ENCODE assay signal across 1 cellular context in the genomic region with DNA sequence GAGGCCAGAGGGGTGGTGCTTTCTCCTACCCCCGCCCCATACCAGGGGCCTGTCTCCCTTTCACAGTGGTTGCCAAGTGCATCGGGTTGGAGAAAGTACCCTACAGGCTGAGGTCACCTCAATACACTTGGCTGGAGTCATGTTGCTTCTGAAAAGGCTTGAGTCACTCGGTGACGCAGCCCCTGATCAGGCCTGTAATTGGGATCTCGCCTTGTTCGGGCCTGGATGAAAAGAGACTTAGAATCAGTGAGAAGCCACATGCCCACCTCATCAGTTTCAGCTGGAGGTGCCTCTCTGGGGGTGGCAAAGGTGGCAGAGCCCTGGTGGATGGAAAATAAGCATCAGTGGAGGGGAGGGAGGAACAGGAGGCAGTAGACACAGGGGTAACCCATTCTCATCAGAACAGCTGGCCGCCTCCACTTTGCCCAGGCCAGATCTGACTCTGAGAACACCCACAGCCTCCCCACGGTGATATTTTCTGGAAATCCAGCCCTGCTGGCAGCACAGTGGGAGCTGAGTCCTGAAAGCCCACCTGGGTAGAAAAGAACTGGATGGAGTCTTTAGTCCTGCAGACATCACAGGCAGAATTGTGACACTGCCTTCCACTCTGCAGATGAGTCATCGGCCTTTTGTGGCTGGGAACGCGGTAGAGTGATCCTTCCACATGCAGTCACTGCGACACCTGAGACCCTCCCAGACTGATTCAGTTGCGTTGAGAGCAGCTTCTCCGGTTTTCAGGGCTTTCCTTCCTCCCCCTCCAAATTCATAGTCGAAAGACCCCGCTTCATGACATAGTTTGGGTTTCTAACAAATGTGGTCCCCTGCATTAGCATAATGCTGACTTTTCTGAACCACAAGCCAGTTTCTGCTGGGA.
A peak's percentile ranks its signal among the peaks of the same experiment; 100 is the strongest.
TF ChIP-seq lines count a peak whose summit lies in the region.

No MANE protein-coding gene starts in this region.

TF ChIP-seq in endothelial cell of umbilical vein, 7 proteins besides CTCF, POLR2A, EP300 and RAD21 (continued from another document):
- no peak for TF ChIP-seq MYC (IDR thresholded peaks at IDR 0.05; ENCODE audit: low read depth, low read length)
- no peak for TF ChIP-seq POLR2AphosphoS5 (IDR thresholded peaks at IDR 0.05; ENCODE audit: insufficient read depth, low read depth, low read length)
- TF ChIP-seq GATA2 (IDR thresholded peaks at IDR 0.05; ENCODE audit: insufficient read depth, insufficient read length, low read depth, low read length): no peak
- TF ChIP-seq FOS (IDR thresholded peaks at IDR 0.05; ENCODE audit: borderline replicate concordance, insufficient read depth, low read length): peak; percentile 84
- no peak for TF ChIP-seq EZH2 (IDR thresholded peaks at IDR 0.05; ENCODE audit: borderline replicate concordance, low read depth, low read length, severe bottlenecking)
